In genomic region chr1:1093610-1093943, GRCh38 we compare ENCODE assay signal across 1 cellular context.
TF ChIP-seq lines count a peak whose summit lies in the region.

No MANE protein-coding gene starts in this region.

TF ChIP-seq in H1, 55 proteins besides CTCF, POLR2A, EP300 and RAD21:
- 0 out of 2 replicates have a peak, but pooled peaks have one; percentile 10 for TF ChIP-seq E2F6 (IDR thresholded peaks at IDR 0.05)
- no peak for TF ChIP-seq CHD2 (IDR thresholded peaks at IDR 0.05; ENCODE audit: low read length)
